ENCODE assay signal across 8 cellular contexts in the genomic region with DNA sequence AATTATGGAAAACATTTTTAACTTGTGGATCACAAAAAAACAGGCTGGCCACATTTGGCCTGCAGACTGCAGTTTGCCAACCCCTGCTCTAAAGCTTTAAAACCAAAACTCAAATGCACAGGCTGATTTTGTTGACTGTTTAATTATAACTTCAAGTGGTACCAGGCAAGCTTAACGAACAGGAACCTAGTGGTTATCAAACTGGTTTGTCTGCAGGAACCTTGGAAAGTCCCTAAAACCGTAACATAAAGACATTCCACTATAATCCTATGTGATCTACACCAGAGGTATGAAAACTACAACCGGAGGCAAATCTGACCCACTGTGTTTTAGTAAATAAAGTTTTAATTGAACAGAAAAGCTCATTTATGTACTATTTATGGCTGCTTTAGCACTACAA. TPM values are rescaled to one million over a fixed set of nuclear protein-coding genes. Genes with fewer than 3 reads are reported as not detected.
DNase-seq lines count a peak whose midpoint lies in the region; ATAC-seq and TF ChIP-seq lines count a peak whose summit lies in the region.

No MANE protein-coding gene starts in this region.

- no peaks in the 10 kb centered on the region for H3K36me3 ChIP-seq in CD4-positive, alpha-beta memory T cell (ENCODE audit: insufficient read depth, low read length)

- H3K4me3 Mint-ChIP-seq in CD4-positive, alpha-beta memory T cell: peak overlapping the region; percentile 26 to 78 (median 70)
- no peak overlapping the region for H3K4me3 Mint-ChIP-seq in chondrocyte (ENCODE audit: unreplicated experiment)

- H3K4me3 ChIP-seq in CD4-positive, alpha-beta memory T cell (ENCODE audit: low read length in 2 of 2): no peak overlapping the region

- H3K4me1 ChIP-seq in CD4-positive, alpha-beta memory T cell (ENCODE audit: insufficient read depth, low read length): peaks cover 93% of the 10 kb centered on the region

- POLR2A ChIA-PET in CD4-positive, alpha-beta memory T cell (lab: Charles Lee; ENCODE audit: partially characterized antibody): interaction anchor here (1.2 to 5.3 kb wide), 12 partner anchors 10 to 394 kb away, joined by 3 to 78 read pairs (median 6); a partner anchor contains a TSS
- POLR2A ChIA-PET in HEK293T (lab: Yijun Ruan, JAX): no interaction called here

- peaks cover 0 to 4% of the 10 kb centered on the region in 2 donors for H3K36me3 Mint-ChIP-seq in CD4-positive, alpha-beta memory T cell
- no peaks in the 10 kb centered on the region for H3K36me3 Mint-ChIP-seq in chondrocyte (ENCODE audit: low read depth)

- DNase-seq in CD4-positive, alpha-beta memory T cell: peak; percentile 48 to 72 (median 60)
- DNase-seq in chondrocyte (ENCODE audit: low spot score) (no peak), NCI-H2196 (lab: John Stamatoyannopoulos, UW; ENCODE audit: unreplicated experiment) (no peak), HEK293T (ENCODE audit: extremely low spot score) (no peak)
- DNase-seq in activated CD4-positive, alpha-beta T cell treated with anti-CD3 and anti-CD28 coated beads for 1 hour: no peak

- H3K27me3 Mint-ChIP-seq in CD4-positive, alpha-beta memory T cell: no peaks in the 10 kb centered on the region
- H3K27me3 Mint-ChIP-seq in chondrocyte (ENCODE audit: low read depth): no peaks in the 10 kb centered on the region

- peak; percentile 54 for ATAC-seq in GM19324 (IDR thresholded peaks at IDR 0.05; ENCODE audit: low FRiP score, unreplicated experiment)
- peak; percentile 73 for ATAC-seq in HG03460 (IDR thresholded peaks at IDR 0.05; ENCODE audit: unreplicated experiment)
- ATAC-seq in GM21526 (IDR thresholded peaks at IDR 0.05; ENCODE audit: low FRiP score, unreplicated experiment): no peak

- H3K9me3 ChIP-seq in CD4-positive, alpha-beta memory T cell (ENCODE audit: control insufficient read depth in 1 of 2, low read length in 2 of 2): no peaks in the 10 kb centered on the region

- H3K27ac Mint-ChIP-seq in CD4-positive, alpha-beta memory T cell: peak overlapping the region; percentile 82 to 96 (median 92)
- H3K27ac Mint-ChIP-seq in chondrocyte (ENCODE audit: unreplicated experiment): peak overlapping the region; percentile 33

- H3K4me1 Mint-ChIP-seq in CD4-positive, alpha-beta memory T cell: peaks cover 60 to 84% (median 69%) of the 10 kb centered on the region in 4 donors
- H3K4me1 Mint-ChIP-seq in chondrocyte (ENCODE audit: low read depth): peaks cover 80% of the 10 kb centered on the region

- peak overlapping the region; percentile 61 for H3K27ac ChIP-seq in CD4-positive, alpha-beta memory T cell (ENCODE audit: low read depth, low read length)

- no peak for TF ChIP-seq CTCF in chondrocyte (IDR thresholded peaks at IDR 0.05)

- H3K9me3 Mint-ChIP-seq in CD4-positive, alpha-beta memory T cell: no peaks in the 10 kb centered on the region
- H3K9me3 Mint-ChIP-seq in chondrocyte (ENCODE audit: low read depth): no peaks in the 10 kb centered on the region

- no peaks in the 10 kb centered on the region for H3K27me3 ChIP-seq in CD4-positive, alpha-beta memory T cell (ENCODE audit: insufficient read depth, low read length)

- intact Hi-C loops in CD4-positive, alpha-beta memory T cell (cut with micrococcal nuclease): loop anchor here (2.0 to 5.0 kb wide), 2 partner anchors 88 to 214 kb away; no protein-coding TSS in a partner anchor

- CTCF ChIA-PET in CD4-positive, alpha-beta memory T cell (lab: Charles Lee; ENCODE audit: partially characterized antibody): interaction anchor here (0.8 to 2.7 kb wide), 3 partner anchors 51 to 94 kb away, joined by 3 to 10 read pairs (median 8); a partner anchor contains a TSS
- CTCF ChIA-PET in HEK293T (lab: Yijun Ruan, JAX): no interaction called here

TF ChIP-seq in HEK293T, 16 proteins besides CTCF, POLR2A, EP300 and RAD21:
- TF ChIP-seq L3MBTL2 (conservative IDR thresholded peaks at IDR 0.05) (no peak), ARNT (IDR thresholded peaks at IDR 0.05) (no peak), FOXA1 (IDR thresholded peaks at IDR 0.05) (no peak), ZNF384 (IDR thresholded peaks at IDR 0.05) (no peak), TARDBP (IDR thresholded peaks at IDR 0.05) (no peak), HDGF (IDR thresholded peaks at IDR 0.05; ENCODE audit: borderline replicate concordance) (no peak), LEF1 (IDR thresholded peaks at IDR 0.05; ENCODE audit: borderline replicate concordance) (no peak), NFRKB (IDR thresholded peaks at IDR 0.05) (no peak), FOXM1 (IDR thresholded peaks at IDR 0.05; ENCODE audit: borderline replicate concordance) (no peak)
- TF ChIP-seq, protein P1, sequence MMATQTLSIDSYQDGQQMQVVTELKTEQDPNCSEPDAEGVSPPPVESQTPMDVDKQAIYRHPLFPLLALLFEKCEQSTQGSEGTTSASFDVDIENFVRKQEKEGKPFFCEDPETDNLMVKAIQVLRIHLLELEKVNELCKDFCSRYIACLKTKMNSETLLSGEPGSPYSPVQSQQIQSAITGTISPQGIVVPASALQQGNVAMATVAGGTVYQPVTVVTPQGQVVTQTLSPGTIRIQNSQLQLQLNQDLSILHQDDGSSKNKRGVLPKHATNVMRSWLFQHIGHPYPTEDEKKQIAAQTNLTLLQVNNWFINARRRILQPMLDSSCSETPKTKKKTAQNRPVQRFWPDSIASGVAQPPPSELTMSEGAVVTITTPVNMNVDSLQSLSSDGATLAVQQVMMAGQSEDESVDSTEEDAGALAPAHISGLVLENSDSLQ (IDR thresholded peaks at IDR 0.05): no peak

RNA-seq across cellular contexts. Expression of a gene that starts 52.4 kb away (rescaled TPM):
- total RNA-seq in CD4-positive, alpha-beta memory T cell: 100 to 1,000 TPM; 159 to 172 TPM
- 10 to 100 TPM; 20.1 to 42.1 TPM for polyA plus RNA-seq in CD4-positive, alpha-beta memory T cell
- total RNA-seq in chondrocyte: 225 to 372 TPM (median 357 TPM) in 3 replicates

Comparison
In these comparisons a context has a peak if more than half of its experiments do, and no peak if none do; other contexts are left out.
1. DNase-seq: peak in CD4-positive, alpha-beta memory T cell (5 of 5); none in chondrocyte (single experiment), NCI-H2196 (single experiment), HEK293T (single experiment) and activated CD4-positive, alpha-beta T cell treated with anti-CD3 and anti-CD28 coated beads for 1 hour (single experiment).